Comparison of ENCODE assay signal across 8 cellular contexts in genomic region chr6:148177589-148178233, GRCh38.
A peak's percentile ranks its signal among the peaks of the same experiment; 100 is the strongest.
DNase-seq lines count a peak whose midpoint lies in the region; ATAC-seq, FAIRE-seq and TF ChIP-seq lines count a peak whose summit lies in the region.

No MANE protein-coding gene starts in this region.

- no peaks in the 10 kb centered on the region for H3K23me2 ChIP-seq in H9 (ENCODE audit: insufficient read length, low read depth, low read length, poor library complexity, severe bottlenecking)

- H3K9me3 Mint-ChIP-seq in CD14-positive monocyte: peaks cover 0 to 2% (median 0%) of the 10 kb centered on the region in 7 donors
- H3K9me3 Mint-ChIP-seq in H9: peaks cover 5 to 13% of the 10 kb centered on the region in 2 experiments; a peak in 2 of 5 replicates

- H4K8ac ChIP-seq in H9 (replicated peaks; ENCODE audit: insufficient read length, low read depth, low read length): no peak overlapping the region

- H3K27ac ChIP-seq in H9 (ENCODE audit: insufficient read length, low read depth, low read length): no peak overlapping the region

- ATAC-seq in HG03097 (IDR thresholded peaks at IDR 0.05; ENCODE audit: low FRiP score, unreplicated experiment) (no peak), GM18861 (IDR thresholded peaks at IDR 0.05; ENCODE audit: unreplicated experiment) (no peak)

- no peak overlapping the region for H3K4me3 ChIP-seq in bronchial epithelial cell (ENCODE audit: low read depth, low read length)

- intact Hi-C loops in CD14-positive monocyte (cut with micrococcal nuclease): loop anchor here (1.0 to 10.0 kb wide), 2 partner anchors 287 kb away; no protein-coding TSS in a partner anchor

- H2AFZ ChIP-seq in H9 (ENCODE audit: low read length): no peak overlapping the region

- H3K27me3 Mint-ChIP-seq in CD14-positive monocyte (ENCODE audit: low read depth in 3 of 3) (peaks cover 4 to 6% (median 5%) of the 10 kb centered on the region in 3 donors), H9 (ENCODE audit: low read depth) (no peaks in the 10 kb centered on the region)

- no peak overlapping the region for H3K56ac ChIP-seq in H9 (ENCODE audit: insufficient read length, low read depth, low read length)

- TF ChIP-seq CTCF in CD14-positive monocyte (IDR thresholded peaks at IDR 0.05) (peak; percentile 80), H9 (conservative IDR thresholded peaks at IDR 0.05) (peak; percentile 88), bronchial epithelial cell (IDR thresholded peaks at IDR 0.05; ENCODE audit: insufficient read depth, low read length, severe bottlenecking) (peak; percentile 76)

- no peaks in the 10 kb centered on the region for H3K79me1 ChIP-seq in H9 (ENCODE audit: insufficient read depth, low read depth, low read length, poor library complexity, severe bottlenecking)

- H4K20me1 ChIP-seq in H9 (ENCODE audit: control insufficient read depth, insufficient read depth, insufficient read length): no peaks in the 10 kb centered on the region

- no peaks in the 10 kb centered on the region for H3K36me3 Mint-ChIP-seq in CD14-positive monocyte
- H3K36me3 Mint-ChIP-seq in H9 (ENCODE audit: insufficient read depth in 1 of 3, low read depth in 3 of 3): peaks cover 0 to 13% (median 4%) of the 10 kb centered on the region in 3 experiments; a peak in 3 of 7 replicates

- no peak overlapping the region for H3K23ac ChIP-seq in H9 (ENCODE audit: insufficient read length, low read depth, low read length)

- H3K18ac ChIP-seq in H9 (ENCODE audit: insufficient read length, low read depth, low read length): no peak overlapping the region

- no peaks in the 10 kb centered on the region for H3K36me3 ChIP-seq in bronchial epithelial cell (ENCODE audit: control insufficient read depth, insufficient read depth, low read length)

- H2BK20ac ChIP-seq in H9 (ENCODE audit: low read depth, low read length, poor library complexity, severe bottlenecking): no peak overlapping the region

- H3K4me1 Mint-ChIP-seq in CD14-positive monocyte (no peaks in the 10 kb centered on the region), H9 (peaks cover 14 to 17% of the 10 kb centered on the region in 2 experiments)

- H3T11ph ChIP-seq in H9 (ENCODE audit: low read length): no peak overlapping the region

- no peak overlapping the region for H4K5ac ChIP-seq in H9 (ENCODE audit: insufficient read length, low read depth, low read length)

- no CpG with 5 or more reads among the region's 10 CpGs for WGBS in H9 (ENCODE audit: extremely low coverage, insufficient read length, low lambda C conversion rate)

- DNase-seq in CD14-positive monocyte (ENCODE audit: low spot score): no peak
- peak; percentile 73 for DNase-seq in H9
- DNase-seq in SHP77 (lab: John Stamatoyannopoulos, UW): peak; percentile 68 to 73
- DNase-seq in bronchial epithelial cell (ENCODE audit: low read depth): peak; percentile 37
- DNase-seq in kidney glomerular epithelial cell (lab: John Stamatoyannopoulos, UW): peak; percentile 32
- DNase-seq in stromal cell of bone marrow (ENCODE audit: low read depth): peak; percentile 33

- no peak overlapping the region for H3K9ac ChIP-seq in H9 (ENCODE audit: extremely low read depth, insufficient read length, low read length)

- H3K4me1 ChIP-seq in H9 (ENCODE audit: insufficient read depth, low read length): peaks cover 3% of the 10 kb centered on the region; the same call in 1 of the 2 replicates

- H2AK5ac ChIP-seq in H9 (ENCODE audit: insufficient read length, low read length): no peak overlapping the region

- H2BK15ac ChIP-seq in H9 (ENCODE audit: low read depth, low read length): no peak overlapping the region

- no peak overlapping the region for H2BK5ac ChIP-seq in H9 (ENCODE audit: insufficient read length, low read length)

- no peak overlapping the region for H4K91ac ChIP-seq in H9 (ENCODE audit: insufficient read length, low read depth, low read length)

- FAIRE-seq in bronchial epithelial cell (lab: Jason Lieb, UNC): no peak

- no peak overlapping the region for H3K27ac Mint-ChIP-seq in CD14-positive monocyte
- peak overlapping the region in 1 of 3 experiments; percentile 2; a peak in 1 of 7 replicates for H3K27ac Mint-ChIP-seq in H9

- H3K4ac ChIP-seq in H9 (ENCODE audit: low read depth, low read length): no peak overlapping the region

- H3K9me3 ChIP-seq in H9 (ENCODE audit: control insufficient read depth, low read depth, low read length): no peaks in the 10 kb centered on the region

- H3K4me3 Mint-ChIP-seq in CD14-positive monocyte: no peak overlapping the region
- no peak overlapping the region for H3K4me3 Mint-ChIP-seq in H9

- no peak overlapping the region for H2BK12ac ChIP-seq in H9 (ENCODE audit: insufficient read length, low read depth, low read length)

- H3K27me3 ChIP-seq in H9 (ENCODE audit: insufficient read depth, low read length) (no peaks in the 10 kb centered on the region), bronchial epithelial cell (ENCODE audit: control insufficient read depth, insufficient read depth, low read length) (no peaks in the 10 kb centered on the region)

- H2BK120ac ChIP-seq in H9 (ENCODE audit: low read depth, low read length, poor library complexity, severe bottlenecking): no peak overlapping the region

- H3K79me2 ChIP-seq in H9 (ENCODE audit: insufficient read depth, low read length): no peaks in the 10 kb centered on the region

- H3K4me2 ChIP-seq in H9 (ENCODE audit: insufficient read depth, insufficient read length, low read length): no peak overlapping the region

- no peak overlapping the region for H3K14ac ChIP-seq in H9 (ENCODE audit: insufficient read depth, low read length)
